ENCODE assay signal across 12 cellular contexts in the genomic region with DNA sequence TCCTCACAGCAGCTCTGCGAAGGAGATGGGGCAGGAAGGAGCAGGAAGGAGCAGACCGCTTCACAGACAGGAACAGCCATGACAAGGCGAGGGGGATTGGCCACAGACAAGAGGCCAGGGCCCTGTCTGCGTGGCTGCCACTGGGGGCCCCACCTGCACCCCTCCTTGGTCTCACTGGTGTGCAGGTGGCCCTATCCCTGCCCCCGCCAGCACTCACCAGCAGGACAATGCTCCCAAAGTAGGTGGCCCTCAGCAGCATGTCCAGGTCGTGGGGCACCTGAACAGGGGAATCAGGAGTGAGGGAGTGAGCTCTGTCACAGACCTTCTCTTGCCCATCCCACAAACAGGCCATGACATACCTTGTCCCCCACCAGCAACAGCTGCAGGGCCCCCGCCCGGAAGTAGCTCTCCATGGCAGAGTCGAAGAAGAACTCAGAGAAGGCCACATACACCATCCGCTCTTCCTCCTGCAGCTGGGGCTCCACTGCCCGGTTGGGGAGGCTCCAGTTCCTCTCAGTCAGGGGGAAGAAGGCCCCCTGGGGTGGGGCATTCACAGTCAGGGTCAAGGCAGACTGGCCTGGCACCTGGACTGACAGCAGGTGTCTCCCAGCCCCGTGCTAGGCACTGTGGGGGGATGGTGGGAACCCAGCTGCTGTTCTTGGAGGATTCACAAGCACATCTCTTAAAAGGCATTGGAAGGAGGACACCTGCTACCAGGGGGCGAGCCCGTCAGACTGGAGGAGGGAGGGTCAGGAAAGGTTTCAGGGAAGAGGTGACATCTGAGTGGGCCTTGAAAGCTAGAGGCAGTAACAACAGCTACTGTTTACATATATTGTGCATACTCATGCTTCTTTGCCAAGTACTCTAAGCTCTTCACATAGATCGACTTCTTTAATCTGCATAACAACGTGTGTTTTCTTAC. TPM values are rescaled to one million over a fixed set of nuclear protein-coding genes. Genes with fewer than 3 reads are reported as not detected.
"Had no signal": no experiment of that assay in that cellular context is flagged by ENCODE, and none has a peak within 500 bp of the region (broad histone marks: within the 10 kb centered on the region; RNA-seq: fewer than 3 reads in every experiment).

No MANE protein-coding gene starts in this region.

- H3K27me3 ChIP-seq: breast epithelium, esophagus muscularis mucosa had no signal

- H3K36me3 ChIP-seq: breast epithelium had no signal

- ATAC-seq: activated CD4-positive, CD25-positive, alpha-beta regulatory T cell treated with anti-CD3 and anti-CD28 coated beads, Interleukin-2, amount 50 U/mL, for 24 hours; activated CD8-positive, alpha-beta memory T cell treated with anti-CD3 and anti-CD28 coated beads, Interleukin-2, amount 10 ng/mL, durations not matched to agents 7 days and 5 days; mucosa of descending colon; sciatic nerve; stimulated activated naive CD8-positive, alpha-beta T cell treated with anti-CD3 and anti-CD28 coated beads, Interleukin-15, Interleukin-2, amounts not matched to agents 100 U/mL and 50 U/mL, for 24 hours had no signal

- H3K4me3 ChIP-seq: breast epithelium, esophagus muscularis mucosa, mucosa of descending colon had no signal

- DNase-seq: activated CD8-positive, alpha-beta memory T cell treated with anti-CD3 and anti-CD28 coated beads, Interleukin-2, amount 10 ng/mL, durations not matched to agents 7 days and 5 days; activated effector memory CD4-positive, alpha-beta T cell treated with Interleukin-2 at 50 U/mL for 16 hours; activated T-cell treated with anti-CD3 and anti-CD28 coated beads, Interleukin-2, amount 50 U/mL, for 24 hours; anterior cingulate cortex; immature natural killer cell; mucosa of descending colon; stimulated activated CD4-positive, alpha-beta T cell treated with anti-CD3 and anti-CD28 coated beads, Interleukin-2, amount 100 ng/mL, for 24 hours; stimulated activated naive CD8-positive, alpha-beta T cell treated with anti-CD3 and anti-CD28 coated beads, Interleukin-15, Interleukin-2, amounts not matched to agents 100 U/mL and 50 U/mL, for 24 hours had no signal

- H3K4me1 ChIP-seq: breast epithelium had no signal

- H3K27ac ChIP-seq: breast epithelium, esophagus muscularis mucosa had no signal

- H3K9me3 ChIP-seq: breast epithelium, esophagus muscularis mucosa, mucosa of descending colon had no signal

RNA-seq across cellular contexts. Expression of gene SPATA25, which starts 17.4 kb away (rescaled TPM):
- polyA plus RNA-seq: immature natural killer cell had no signal
